ENCODE assay signal across 10 cellular contexts in genomic region chr22:36409067-36409466, GRCh38. TPM values are rescaled to one million over a fixed set of nuclear protein-coding genes. Genes with fewer than 3 reads are reported as not detected.
DNase-seq lines count a peak whose midpoint lies in the region; ATAC-seq, FAIRE-seq and TF ChIP-seq lines count a peak whose summit lies in the region.
"Had no signal": no experiment of that assay in that cellular context is flagged by ENCODE, and none has a peak within 500 bp of the region (broad histone marks: within the 10 kb centered on the region; RNA-seq: fewer than 3 reads in every experiment).

No MANE protein-coding gene starts in this region.

- H3K27me3 Mint-ChIP-seq in activated T-cell treated with anti-CD3 and anti-CD28 coated beads, Interleukin-2, amount 50 U/mL, for 4 hours (ENCODE audit: low read depth): no peaks in the 10 kb centered on the region

- FAIRE-seq in keratinocyte (lab: Jason Lieb, UNC): no peak

- H3K27ac ChIP-seq in RWPE2 (ENCODE audit: poor library complexity, severe bottlenecking) (peak overlapping the region; percentile 89), keratinocyte (ENCODE audit: control insufficient read depth, insufficient read depth, low read length) (peak overlapping the region; percentile 26), spleen (peak overlapping the region in 7 of 8 donors; percentile 78 to 87 (median 81)), lower lobe of right lung (no peak overlapping the region)
- H3K27ac ChIP-seq: KMS-11, SK-N-MC had no signal

- no peaks in the 10 kb centered on the region for H3K79me2 ChIP-seq in keratinocyte (ENCODE audit: control insufficient read depth, insufficient read depth, low read length)

- H3K4me2 ChIP-seq in keratinocyte (ENCODE audit: control insufficient read depth, extremely low read depth, insufficient read depth, low read depth, low read length): peak overlapping the region; percentile 71
- H3K4me2 ChIP-seq: KMS-11 had no signal

- no peaks in the 10 kb centered on the region for H3K9me3 ChIP-seq in RWPE2 (ENCODE audit: severe bottlenecking)
- no peaks in the 10 kb centered on the region for H3K9me3 ChIP-seq in keratinocyte (ENCODE audit: control insufficient read depth, low read depth, low read length)
- H3K9me3 ChIP-seq in spleen: no peaks in the 10 kb centered on the region
- H3K9me3 ChIP-seq in lower lobe of right lung: no peaks in the 10 kb centered on the region

- H3K4me1 Mint-ChIP-seq in activated T-cell treated with anti-CD3 and anti-CD28 coated beads, Interleukin-2, amount 50 U/mL, for 4 hours (ENCODE audit: low read depth): peaks cover 64% of the 10 kb centered on the region

- TF ChIP-seq POLR2A in spleen (IDR thresholded peaks at IDR 0.05): no peak

- H3K4me3 ChIP-seq in RWPE2 (ENCODE audit: severe bottlenecking): no peak overlapping the region
- H3K4me3 ChIP-seq in keratinocyte (ENCODE audit: control insufficient read depth in 2 of 3, extremely low read depth in 1 of 3, insufficient read depth in 2 of 3, low read depth in 1 of 3, low read length in 3 of 3): no peak overlapping the region
- H3K4me3 ChIP-seq in spleen: no peak overlapping the region
- H3K4me3 ChIP-seq in lower lobe of right lung: no peak overlapping the region
- H3K4me3 ChIP-seq: SK-N-MC had no signal

- dilution Hi-C loops in keratinocyte (cut with MboI; ENCODE audit: extremely low pct_ligation_motif_present, low sequenced_read_pairs): no loop called here

- H3K36me3 ChIP-seq in RWPE2 (ENCODE audit: low read depth): no peaks in the 10 kb centered on the region
- H3K36me3 ChIP-seq in keratinocyte (ENCODE audit: control insufficient read depth in 2 of 2, extremely low read depth in 1 of 2, insufficient read depth in 2 of 2, low read length in 2 of 2): no peaks in the 10 kb centered on the region
- H3K36me3 ChIP-seq in spleen: no peaks in the 10 kb centered on the region
- H3K36me3 ChIP-seq in lower lobe of right lung: no peaks in the 10 kb centered on the region

- no peaks in the 10 kb centered on the region for H3K36me3 Mint-ChIP-seq in activated T-cell treated with anti-CD3 and anti-CD28 coated beads, Interleukin-2, amount 50 U/mL, for 4 hours (ENCODE audit: insufficient read depth)

- ATAC-seq in activated T-cell treated with anti-CD3 and anti-CD28 coated beads, Interleukin-2, amount 50 U/mL, for 4 hours: no peak
- ATAC-seq in RWPE2 (ENCODE audit: low read depth) (no peak), lower lobe of right lung (no peak)

- H3K4me3 Mint-ChIP-seq in activated T-cell treated with anti-CD3 and anti-CD28 coated beads, Interleukin-2, amount 50 U/mL, for 4 hours: peak overlapping the region; percentile 56

- no peaks in the 10 kb centered on the region for H3K27me3 ChIP-seq in RWPE2 (ENCODE audit: insufficient read depth, poor library complexity, severe bottlenecking)
- H3K27me3 ChIP-seq in keratinocyte (ENCODE audit: control insufficient read depth, extremely low read depth, insufficient read depth, low read length): no peaks in the 10 kb centered on the region
- H3K27me3 ChIP-seq in spleen (replicated peaks in 1 of 7): no peaks in the 10 kb centered on the region
- no peaks in the 10 kb centered on the region for H3K27me3 ChIP-seq in lower lobe of right lung (ENCODE audit: low read depth)

- no peak overlapping the region for H2AFZ ChIP-seq in keratinocyte (ENCODE audit: control insufficient read depth, low read length)

- H3K9me1 ChIP-seq in keratinocyte (ENCODE audit: control insufficient read depth, extremely low read depth, insufficient read depth, low read length): no peaks in the 10 kb centered on the region

- no peak for DNase-seq in activated T-cell treated with anti-CD3 and anti-CD28 coated beads, Interleukin-2, amount 50 U/mL, for 4 hours
- DNase-seq in activated T-cell treated with anti-CD3 and anti-CD28 coated beads for 4 hours (no peak), RWPE2 (ENCODE audit: low spot score) (no peak), keratinocyte (ENCODE audit: low read depth, low spot score) (no peak), spleen (no peak), NCI-H146 (lab: John Stamatoyannopoulos, UW) (no peak), lower lobe of right lung (no peak), GM20000 (ENCODE audit: low spot score) (no peak)

- no peak for TF ChIP-seq CTCF in RWPE2 (IDR thresholded peaks at IDR 0.05; ENCODE audit: poor library complexity, severe bottlenecking)
- TF ChIP-seq CTCF in keratinocyte (optimal IDR thresholded peaks at IDR 0.05 in 1 of 3, IDR thresholded peaks at IDR 0.05 in 1 of 3, conservative IDR thresholded peaks at IDR 0.05 in 1 of 3; ENCODE audit: extremely low read depth in 1 of 3, insufficient read depth in 2 of 3, low read length in 3 of 3): no peak
- TF ChIP-seq CTCF in spleen (IDR thresholded peaks at IDR 0.05 in 8 of 11, conservative IDR thresholded peaks at IDR 0.05 in 3 of 11): no peak
- TF ChIP-seq CTCF in lower lobe of right lung (IDR thresholded peaks at IDR 0.05): no peak
- no peak for TF ChIP-seq CTCF in GM20000 (IDR thresholded peaks at IDR 0.05; ENCODE audit: extremely low read depth, missing control alignments)

- no peaks in the 10 kb centered on the region for H3K9me3 Mint-ChIP-seq in activated T-cell treated with anti-CD3 and anti-CD28 coated beads, Interleukin-2, amount 50 U/mL, for 4 hours

- no peaks in the 10 kb centered on the region for H4K20me1 ChIP-seq in keratinocyte (ENCODE audit: control insufficient read depth, extremely low read depth, insufficient read depth, low read length)

- no peak overlapping the region for H3K9ac ChIP-seq in keratinocyte (ENCODE audit: control insufficient read depth, extremely low read depth, insufficient read depth, low read length)
- H3K9ac ChIP-seq: KMS-11 had no signal

- WGBS in spleen, 5 donors: 68 to 86% (median 83%) methylated on average over 2 of the region's 2 CpGs

- H3K4me1 ChIP-seq in RWPE2 (ENCODE audit: insufficient read depth, poor library complexity, severe bottlenecking) (peaks cover 11% of the 10 kb centered on the region), keratinocyte (ENCODE audit: control insufficient read depth, extremely low read depth, insufficient read depth, low read length) (peaks cover 25% of the 10 kb centered on the region), spleen (peaks cover 25 to 81% (median 61%) of the 10 kb centered on the region in 6 donors), lower lobe of right lung (peaks cover 52% of the 10 kb centered on the region)

- intact Hi-C loops in spleen (cut with DNase I; ENCODE audit: low total_unique reads): no loop called here
- intact Hi-C loops in lower lobe of right lung (cut with DNase I): no loop called here

RNA-seq across cellular contexts. Expression of gene MYH9, which starts 21.3 kb away (rescaled TPM):
- 100 to 1,000 TPM; 673 to 753 (median 716) TPM for total RNA-seq in activated T-cell treated with anti-CD3 and anti-CD28 coated beads, Interleukin-2, amount 50 U/mL, for 4 hours
- polyA plus RNA-seq in keratinocyte: 277 to 489 TPM (median 351 TPM) in 3 replicates
- 526 TPM for polyA plus RNA-seq in keratinocyte (2011; ENCODE audit: low read depth)
- 357 and 388 TPM in 2 replicates for polyA plus RNA-seq in keratinocyte (2011; cell fraction: cytosol; rRNA removed)
- polyA plus RNA-seq in keratinocyte (2011; cell fraction: nucleus; rRNA removed): 864 and 995 TPM in 2 replicates
- 168 and 903 TPM in 2 replicates for polyA plus RNA-seq in keratinocyte (2012; ENCODE audit: low replicate concordance)
- 752 to 1,882 TPM (median 1,066 TPM) in 3 replicates for polyA minus RNA-seq in keratinocyte
- polyA minus RNA-seq in keratinocyte (2011; cell fraction: cytosol; rRNA and poly(A)+ RNA removed): 461 TPM
- polyA minus RNA-seq in keratinocyte (2011; cell fraction: nucleus; rRNA and poly(A)+ RNA removed): 623 and 1,627 TPM in 2 replicates
- total RNA-seq in spleen: 1,000 to 10,000 TPM in 4 of 7 donors, 100 to 1,000 TPM in 3; 575 to 1,376 (median 1,013) TPM
- 100 to 1,000 TPM in 1 of 3 donors, 10 to 100 TPM in 2; 59.8 to 166 (median 71.1) TPM for polyA plus RNA-seq in spleen
- 659 TPM for total RNA-seq in lower lobe of right lung
